ENCODE assay signal across 1 cellular context in the genomic region with DNA sequence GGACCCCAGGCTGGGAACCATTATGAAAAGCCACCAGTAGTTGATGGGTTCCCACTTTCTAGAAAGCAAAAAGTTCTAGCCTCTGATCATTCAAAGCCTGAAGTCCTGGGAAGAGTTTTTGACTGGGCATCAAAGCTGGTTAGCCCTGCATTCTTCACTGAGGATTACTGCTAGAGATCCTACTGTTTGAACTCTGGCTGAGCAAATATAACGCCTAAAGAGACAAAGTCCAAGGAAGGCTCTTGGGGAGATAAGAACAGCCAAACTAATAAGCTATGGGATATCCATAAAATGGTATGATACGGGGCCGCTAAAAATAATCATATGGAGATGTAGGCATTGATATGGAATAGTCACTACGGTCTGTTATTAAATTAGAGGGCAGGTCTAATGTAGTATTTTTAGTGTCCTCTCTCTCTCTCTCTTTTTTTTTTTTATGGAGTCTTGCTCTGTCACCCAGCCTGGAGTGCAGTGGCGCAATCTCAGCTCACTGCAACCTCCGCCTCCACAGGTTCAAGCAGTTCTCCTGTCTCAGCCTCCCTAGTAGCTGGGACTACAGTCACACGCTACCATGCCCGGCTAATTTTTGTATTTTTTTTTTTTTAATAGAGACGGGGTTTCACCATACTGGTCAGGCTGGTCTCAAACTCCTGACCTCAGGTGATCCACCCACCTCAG.
TF ChIP-seq lines count a peak whose summit lies in the region.

No MANE protein-coding gene starts in this region.

TF ChIP-seq in HepG2, 621 proteins besides CTCF, POLR2A, EP300 and RAD21 (continues in another document):
- TF ChIP-seq, protein P1, sequence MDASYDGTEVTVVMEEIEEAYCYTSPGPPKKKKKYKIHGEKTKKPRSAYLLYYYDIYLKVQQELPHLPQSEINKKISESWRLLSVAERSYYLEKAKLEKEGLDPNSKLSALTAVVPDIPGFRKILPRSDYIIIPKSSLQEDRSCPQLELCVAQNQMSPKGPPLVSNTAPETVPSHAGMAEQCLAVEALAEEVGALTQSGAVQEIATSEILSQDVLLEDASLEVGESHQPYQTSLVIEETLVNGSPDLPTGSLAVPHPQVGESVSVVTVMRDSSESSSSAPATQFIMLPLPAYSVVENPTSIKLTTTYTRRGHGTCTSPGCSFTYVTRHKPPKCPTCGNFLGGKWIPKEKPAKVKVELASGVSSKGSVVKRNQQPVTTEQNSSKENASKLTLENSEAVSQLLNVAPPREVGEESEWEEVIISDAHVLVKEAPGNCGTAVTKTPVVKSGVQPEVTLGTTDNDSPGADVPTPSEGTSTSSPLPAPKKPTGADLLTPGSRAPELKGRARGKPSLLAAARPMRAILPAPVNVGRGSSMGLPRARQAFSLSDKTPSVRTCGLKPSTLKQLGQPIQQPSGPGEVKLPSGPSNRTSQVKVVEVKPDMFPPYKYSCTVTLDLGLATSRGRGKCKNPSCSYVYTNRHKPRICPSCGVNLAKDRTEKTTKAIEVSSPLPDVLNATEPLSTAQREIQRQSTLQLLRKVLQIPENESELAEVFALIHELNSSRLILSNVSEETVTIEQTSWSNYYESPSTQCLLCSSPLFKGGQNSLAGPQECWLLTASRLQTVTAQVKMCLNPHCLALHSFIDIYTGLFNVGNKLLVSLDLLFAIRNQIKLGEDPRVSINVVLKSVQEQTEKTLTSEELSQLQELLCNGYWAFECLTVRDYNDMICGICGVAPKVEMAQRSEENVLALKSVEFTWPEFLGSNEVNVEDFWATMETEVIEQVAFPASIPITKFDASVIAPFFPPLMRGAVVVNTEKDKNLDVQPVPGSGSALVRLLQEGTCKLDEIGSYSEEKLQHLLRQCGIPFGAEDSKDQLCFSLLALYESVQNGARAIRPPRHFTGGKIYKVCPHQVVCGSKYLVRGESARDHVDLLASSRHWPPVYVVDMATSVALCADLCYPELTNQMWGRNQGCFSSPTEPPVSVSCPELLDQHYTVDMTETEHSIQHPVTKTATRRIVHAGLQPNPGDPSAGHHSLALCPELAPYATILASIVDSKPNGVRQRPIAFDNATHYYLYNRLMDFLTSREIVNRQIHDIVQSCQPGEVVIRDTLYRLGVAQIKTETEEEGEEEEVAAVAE (CRISPR knock-in tag; IDR thresholded peaks at IDR 0.05; ENCODE audit: borderline replicate concordance), result no peak
- TF ChIP-seq TCF7 (IDR thresholded peaks at IDR 0.05; ENCODE audit: low read depth) (peak; percentile 87), KDM6A (CRISPR knock-in tag; IDR thresholded peaks at IDR 0.05; ENCODE audit: low read depth) (peak; percentile 87), ZNF569 (CRISPR knock-in tag; IDR thresholded peaks at IDR 0.05; ENCODE audit: borderline replicate concordance) (no peak), IRX3 (CRISPR knock-in tag; IDR thresholded peaks at IDR 0.05; ENCODE audit: borderline replicate concordance, low read depth) (no peak), RFXANK (CRISPR knock-in tag; IDR thresholded peaks at IDR 0.05) (no peak), NRL (CRISPR knock-in tag; IDR thresholded peaks at IDR 0.05; ENCODE audit: borderline replicate concordance) (no peak), YY1 (IDR thresholded peaks at IDR 0.05; ENCODE audit: insufficient read depth, insufficient replicate concordance, low read depth, low read length) (no peak), KMT2B (CRISPR knock-in tag; IDR thresholded peaks at IDR 0.05) (no peak), ZSCAN29 (CRISPR knock-in tag; conservative IDR thresholded peaks at IDR 0.05) (no peak), RARA (CRISPR knock-in tag; IDR thresholded peaks at IDR 0.05) (peak; percentile 82), HOXA7 (CRISPR knock-in tag; IDR thresholded peaks at IDR 0.05) (no peak), ZNF10 (CRISPR knock-in tag; IDR thresholded peaks at IDR 0.05; ENCODE audit: borderline replicate concordance, low read depth) (no peak), BCL6 (CRISPR knock-in tag; IDR thresholded peaks at IDR 0.05) (peak; percentile 98), HCFC1 (IDR thresholded peaks at IDR 0.05; ENCODE audit: low read depth, low read length) (no peak), WIZ (CRISPR knock-in tag; IDR thresholded peaks at IDR 0.05) (no peak), ZNF510 (CRISPR knock-in tag; IDR thresholded peaks at IDR 0.05; ENCODE audit: low read depth) (no peak), ZNF878 (CRISPR knock-in tag; IDR thresholded peaks at IDR 0.05) (no peak), HDAC2 (CRISPR knock-in tag; IDR thresholded peaks at IDR 0.05) (peak; percentile 71; the same call in 1 of the 2 replicates), GZF1 (CRISPR knock-in tag; IDR thresholded peaks at IDR 0.05) (no peak), KAT8 (CRISPR knock-in tag; IDR thresholded peaks at IDR 0.05) (peak; percentile 10; the same call in 1 of the 2 replicates), ZNF674 (CRISPR knock-in tag; IDR thresholded peaks at IDR 0.05; ENCODE audit: low read depth) (no peak)
- TF ChIP-seq, protein P2, sequence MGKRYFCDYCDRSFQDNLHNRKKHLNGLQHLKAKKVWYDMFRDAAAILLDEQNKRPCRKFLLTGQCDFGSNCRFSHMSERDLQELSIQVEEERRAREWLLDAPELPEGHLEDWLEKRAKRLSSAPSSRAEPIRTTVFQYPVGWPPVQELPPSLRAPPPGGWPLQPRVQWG (CRISPR knock-in tag; IDR thresholded peaks at IDR 0.05; ENCODE audit: borderline replicate concordance, low read depth), result no peak
- TF ChIP-seq, protein P3, sequence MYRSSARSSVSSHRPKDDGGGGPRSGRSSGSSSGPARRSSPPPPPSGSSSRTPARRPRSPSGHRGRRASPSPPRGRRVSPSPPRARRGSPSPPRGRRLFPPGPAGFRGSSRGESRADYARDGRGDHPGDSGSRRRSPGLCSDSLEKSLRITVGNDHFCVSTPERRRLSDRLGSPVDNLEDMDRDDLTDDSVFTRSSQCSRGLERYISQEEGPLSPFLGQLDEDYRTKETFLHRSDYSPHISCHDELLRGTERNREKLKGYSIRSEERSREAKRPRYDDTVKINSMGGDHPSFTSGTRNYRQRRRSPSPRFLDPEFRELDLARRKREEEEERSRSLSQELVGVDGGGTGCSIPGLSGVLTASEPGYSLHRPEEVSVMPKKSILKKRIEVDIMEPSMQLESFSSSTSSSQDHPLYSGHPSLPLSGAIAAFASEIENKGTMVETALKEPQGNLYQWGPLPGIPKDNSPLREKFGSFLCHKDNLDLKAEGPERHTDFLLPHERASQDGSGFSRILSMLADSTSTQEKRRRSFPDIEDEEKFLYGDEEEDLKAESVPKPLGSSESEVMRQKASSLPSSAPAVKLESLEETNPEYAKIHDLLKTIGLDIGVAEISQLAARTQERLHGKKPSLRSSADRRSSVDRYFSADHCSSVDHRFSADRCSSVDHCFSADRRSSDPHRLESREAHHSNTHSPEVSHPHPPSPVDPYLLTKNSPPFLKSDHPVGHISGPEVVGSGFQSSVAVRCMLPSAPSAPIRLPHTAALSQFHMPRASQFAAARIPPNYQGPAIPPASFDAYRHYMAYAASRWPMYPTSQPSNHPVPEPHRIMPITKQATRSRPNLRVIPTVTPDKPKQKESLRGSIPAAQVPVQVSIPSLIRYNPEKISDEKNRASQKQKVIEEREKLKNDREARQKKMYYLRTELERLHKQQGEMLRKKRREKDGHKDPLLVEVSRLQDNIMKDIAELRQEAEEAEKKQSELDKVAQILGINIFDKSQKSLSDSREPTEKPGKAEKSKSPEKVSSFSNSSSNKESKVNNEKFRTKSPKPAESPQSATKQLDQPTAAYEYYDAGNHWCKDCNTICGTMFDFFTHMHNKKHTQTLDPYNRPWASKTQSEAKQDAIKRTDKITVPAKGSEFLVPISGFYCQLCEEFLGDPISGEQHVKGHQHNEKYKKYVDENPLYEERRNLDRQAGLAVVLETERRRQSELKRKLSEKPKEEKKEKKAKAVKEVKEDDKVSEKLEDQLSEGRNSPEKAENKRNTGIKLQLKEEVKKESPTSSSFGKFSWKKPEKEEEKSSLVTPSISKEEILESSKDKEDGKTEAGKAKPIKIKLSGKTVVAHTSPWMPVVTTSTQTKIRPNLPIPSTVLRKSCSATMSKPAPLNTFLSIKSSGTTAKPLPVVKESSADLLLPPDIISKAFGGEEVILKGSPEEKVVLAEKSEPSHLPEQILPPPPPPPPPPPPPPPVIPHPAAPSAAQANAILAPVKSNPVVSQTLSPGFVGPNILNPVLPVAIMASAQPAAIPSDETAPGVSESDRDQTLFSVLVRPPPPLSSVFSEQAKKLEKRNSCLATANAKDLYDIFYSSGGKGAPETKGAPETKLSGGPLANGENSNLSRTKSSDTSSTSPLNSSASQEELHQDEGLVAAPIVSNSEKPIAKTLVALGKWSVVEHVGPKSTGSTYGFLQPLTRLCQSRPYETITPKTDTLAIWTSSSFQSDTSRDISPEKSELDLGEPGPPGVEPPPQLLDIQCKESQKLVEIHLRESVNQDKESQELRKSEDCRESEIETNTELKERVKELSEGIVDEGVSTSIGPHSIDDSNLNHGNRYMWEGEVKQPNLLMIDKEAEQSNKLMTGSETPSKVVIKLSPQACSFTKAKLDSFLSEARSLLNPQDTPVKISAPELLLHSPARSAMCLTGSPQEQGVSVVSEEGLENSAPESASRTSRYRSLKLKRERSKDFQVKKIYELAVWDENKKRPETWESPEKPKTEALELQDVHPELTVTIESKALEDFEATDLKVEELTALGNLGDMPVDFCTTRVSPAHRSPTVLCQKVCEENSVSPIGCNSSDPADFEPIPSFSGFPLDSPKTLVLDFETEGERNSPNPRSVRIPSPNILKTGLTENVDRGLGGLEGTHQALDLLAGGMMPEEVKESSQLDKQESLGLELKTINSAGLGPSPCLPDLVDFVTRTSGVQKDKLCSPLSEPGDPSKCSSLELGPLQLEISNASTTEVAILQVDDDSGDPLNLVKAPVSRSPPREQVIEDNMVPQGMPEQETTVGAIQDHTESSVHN (CRISPR knock-in tag; IDR thresholded peaks at IDR 0.05), result no peak
- TF ChIP-seq, protein P4, sequence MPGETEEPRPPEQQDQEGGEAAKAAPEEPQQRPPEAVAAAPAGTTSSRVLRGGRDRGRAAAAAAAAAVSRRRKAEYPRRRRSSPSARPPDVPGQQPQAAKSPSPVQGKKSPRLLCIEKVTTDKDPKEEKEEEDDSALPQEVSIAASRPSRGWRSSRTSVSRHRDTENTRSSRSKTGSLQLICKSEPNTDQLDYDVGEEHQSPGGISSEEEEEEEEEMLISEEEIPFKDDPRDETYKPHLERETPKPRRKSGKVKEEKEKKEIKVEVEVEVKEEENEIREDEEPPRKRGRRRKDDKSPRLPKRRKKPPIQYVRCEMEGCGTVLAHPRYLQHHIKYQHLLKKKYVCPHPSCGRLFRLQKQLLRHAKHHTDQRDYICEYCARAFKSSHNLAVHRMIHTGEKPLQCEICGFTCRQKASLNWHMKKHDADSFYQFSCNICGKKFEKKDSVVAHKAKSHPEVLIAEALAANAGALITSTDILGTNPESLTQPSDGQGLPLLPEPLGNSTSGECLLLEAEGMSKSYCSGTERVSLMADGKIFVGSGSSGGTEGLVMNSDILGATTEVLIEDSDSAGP (CRISPR knock-in tag; IDR thresholded peaks at IDR 0.05; ENCODE audit: borderline replicate concordance), result no peak
- TF ChIP-seq, protein P5, sequence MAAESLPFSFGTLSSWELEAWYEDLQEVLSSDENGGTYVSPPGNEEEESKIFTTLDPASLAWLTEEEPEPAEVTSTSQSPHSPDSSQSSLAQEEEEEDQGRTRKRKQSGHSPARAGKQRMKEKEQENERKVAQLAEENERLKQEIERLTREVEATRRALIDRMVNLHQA (CRISPR knock-in tag; IDR thresholded peaks at IDR 0.05), result no peak
- TF ChIP-seq, protein P6, sequence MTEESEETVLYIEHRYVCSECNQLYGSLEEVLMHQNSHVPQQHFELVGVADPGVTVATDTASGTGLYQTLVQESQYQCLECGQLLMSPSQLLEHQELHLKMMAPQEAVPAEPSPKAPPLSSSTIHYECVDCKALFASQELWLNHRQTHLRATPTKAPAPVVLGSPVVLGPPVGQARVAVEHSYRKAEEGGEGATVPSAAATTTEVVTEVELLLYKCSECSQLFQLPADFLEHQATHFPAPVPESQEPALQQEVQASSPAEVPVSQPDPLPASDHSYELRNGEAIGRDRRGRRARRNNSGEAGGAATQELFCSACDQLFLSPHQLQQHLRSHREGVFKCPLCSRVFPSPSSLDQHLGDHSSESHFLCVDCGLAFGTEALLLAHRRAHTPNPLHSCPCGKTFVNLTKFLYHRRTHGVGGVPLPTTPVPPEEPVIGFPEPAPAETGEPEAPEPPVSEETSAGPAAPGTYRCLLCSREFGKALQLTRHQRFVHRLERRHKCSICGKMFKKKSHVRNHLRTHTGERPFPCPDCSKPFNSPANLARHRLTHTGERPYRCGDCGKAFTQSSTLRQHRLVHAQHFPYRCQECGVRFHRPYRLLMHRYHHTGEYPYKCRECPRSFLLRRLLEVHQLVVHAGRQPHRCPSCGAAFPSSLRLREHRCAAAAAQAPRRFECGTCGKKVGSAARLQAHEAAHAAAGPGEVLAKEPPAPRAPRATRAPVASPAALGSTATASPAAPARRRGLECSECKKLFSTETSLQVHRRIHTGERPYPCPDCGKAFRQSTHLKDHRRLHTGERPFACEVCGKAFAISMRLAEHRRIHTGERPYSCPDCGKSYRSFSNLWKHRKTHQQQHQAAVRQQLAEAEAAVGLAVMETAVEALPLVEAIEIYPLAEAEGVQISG (CRISPR knock-in tag; IDR thresholded peaks at IDR 0.05), result no peak
- TF ChIP-seq, protein P7, sequence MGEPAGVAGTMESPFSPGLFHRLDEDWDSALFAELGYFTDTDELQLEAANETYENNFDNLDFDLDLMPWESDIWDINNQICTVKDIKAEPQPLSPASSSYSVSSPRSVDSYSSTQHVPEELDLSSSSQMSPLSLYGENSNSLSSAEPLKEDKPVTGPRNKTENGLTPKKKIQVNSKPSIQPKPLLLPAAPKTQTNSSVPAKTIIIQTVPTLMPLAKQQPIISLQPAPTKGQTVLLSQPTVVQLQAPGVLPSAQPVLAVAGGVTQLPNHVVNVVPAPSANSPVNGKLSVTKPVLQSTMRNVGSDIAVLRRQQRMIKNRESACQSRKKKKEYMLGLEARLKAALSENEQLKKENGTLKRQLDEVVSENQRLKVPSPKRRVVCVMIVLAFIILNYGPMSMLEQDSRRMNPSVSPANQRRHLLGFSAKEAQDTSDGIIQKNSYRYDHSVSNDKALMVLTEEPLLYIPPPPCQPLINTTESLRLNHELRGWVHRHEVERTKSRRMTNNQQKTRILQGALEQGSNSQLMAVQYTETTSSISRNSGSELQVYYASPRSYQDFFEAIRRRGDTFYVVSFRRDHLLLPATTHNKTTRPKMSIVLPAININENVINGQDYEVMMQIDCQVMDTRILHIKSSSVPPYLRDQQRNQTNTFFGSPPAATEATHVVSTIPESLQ (CRISPR knock-in tag; conservative IDR thresholded peaks at IDR 0.05), result no peak
- TF ChIP-seq, protein P8, sequence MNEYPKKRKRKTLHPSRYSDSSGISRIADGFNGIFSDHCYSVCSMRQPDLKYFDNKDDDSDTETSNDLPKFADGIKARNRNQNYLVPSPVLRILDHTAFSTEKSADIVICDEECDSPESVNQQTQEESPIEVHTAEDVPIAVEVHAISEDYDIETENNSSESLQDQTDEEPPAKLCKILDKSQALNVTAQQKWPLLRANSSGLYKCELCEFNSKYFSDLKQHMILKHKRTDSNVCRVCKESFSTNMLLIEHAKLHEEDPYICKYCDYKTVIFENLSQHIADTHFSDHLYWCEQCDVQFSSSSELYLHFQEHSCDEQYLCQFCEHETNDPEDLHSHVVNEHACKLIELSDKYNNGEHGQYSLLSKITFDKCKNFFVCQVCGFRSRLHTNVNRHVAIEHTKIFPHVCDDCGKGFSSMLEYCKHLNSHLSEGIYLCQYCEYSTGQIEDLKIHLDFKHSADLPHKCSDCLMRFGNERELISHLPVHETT (CRISPR knock-in tag; conservative IDR thresholded peaks at IDR 0.05), result no peak
